In the genomic region with DNA sequence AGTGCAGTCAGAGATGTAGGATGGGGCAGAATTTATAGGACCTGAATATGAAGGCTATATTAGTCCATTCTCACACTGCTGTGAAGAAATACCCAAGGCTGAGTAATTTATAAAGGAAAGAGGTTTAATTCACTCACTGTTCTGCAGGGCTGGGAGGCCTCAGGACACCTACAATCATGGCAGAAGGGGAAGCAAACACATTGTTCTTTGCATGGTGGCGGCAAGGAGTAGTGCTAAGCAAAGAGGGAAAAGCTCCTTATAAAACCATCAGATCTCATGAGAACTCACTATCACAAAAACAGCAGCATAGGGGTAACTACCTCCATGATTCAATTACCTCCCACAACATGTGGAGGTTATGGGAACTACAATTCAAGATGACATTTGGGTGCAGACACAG, we compare ENCODE assay signal across 8 cellular contexts.
"Had no signal": no experiment of that assay in that cellular context is flagged by ENCODE, and none has a peak within 500 bp of the region (broad histone marks: within the 10 kb centered on the region; RNA-seq: fewer than 3 reads in every experiment).

No MANE protein-coding gene starts in this region.

- H3K4me1 ChIP-seq: HAP-1 had no signal

- H3K27ac ChIP-seq: GM23248 had no signal

- H3K4me2 ChIP-seq: GM23338 had no signal

- DNase-seq: GM23248, GOT3, H7, H9, HCEC 1CT, HFFc6 had no signal

- H2AFZ ChIP-seq: GM23248, GM23338 had no signal

- H3K36me3 ChIP-seq: HAP-1 had no signal

- H3K4me3 ChIP-seq: GM23248, GM23338, HAP-1 had no signal

- H3K9ac ChIP-seq: GM23248 had no signal
